ENCODE assay signal across 8 cellular contexts in the genomic region with DNA sequence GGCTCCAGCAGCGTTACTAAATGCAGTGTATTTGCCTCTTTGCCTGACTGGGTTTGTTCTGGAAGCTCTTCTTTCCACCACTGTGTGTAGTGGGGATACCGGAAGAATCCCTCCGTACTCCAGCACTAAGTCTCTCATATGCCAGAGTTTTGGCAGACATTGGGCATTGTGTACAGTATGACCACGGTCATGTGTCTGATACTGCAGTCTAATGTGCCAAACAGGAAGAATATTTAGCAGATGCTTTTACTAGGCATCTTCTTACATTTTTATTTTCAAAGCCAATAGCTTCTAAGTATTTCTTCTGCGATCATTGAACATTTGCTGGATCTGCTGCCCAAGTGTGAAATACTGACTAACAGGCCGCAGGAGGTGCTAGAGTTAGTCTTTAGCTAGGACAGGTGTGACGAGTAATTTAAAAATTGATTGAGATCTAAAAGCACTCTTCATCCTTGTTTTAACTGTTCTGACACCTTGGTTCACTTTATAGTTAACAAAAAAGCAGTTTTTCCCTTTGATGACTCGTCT. TPM values are rescaled to one million over a fixed set of nuclear protein-coding genes. Genes with fewer than 3 reads are reported as not detected.
DNase-seq lines count a peak whose midpoint lies in the region; ATAC-seq, FAIRE-seq and TF ChIP-seq lines count a peak whose summit lies in the region.

No MANE protein-coding gene starts in this region.

- CTCF ChIA-PET in A549 (lab: Yijun Ruan, JAX) = interaction anchor here (0.7 to 1.5 kb wide), 2 partner anchors 10 to 12 kb away, joined by 3 to 7 read pairs; no protein-coding TSS in a partner anchor

- H3K4me3 Mint-ChIP-seq in activated naive CD8-positive, alpha-beta T cell treated with anti-CD3 and anti-CD28 coated beads for 36 hours = peak overlapping the region; percentile 57

- no peaks in the 10 kb centered on the region for H3K9me3 Mint-ChIP-seq in activated naive CD8-positive, alpha-beta T cell treated with anti-CD3 and anti-CD28 coated beads for 36 hours

- TF ChIP-seq CTCF in A549 (IDR thresholded peaks at IDR 0.05) = no peak
- TF ChIP-seq CTCF in spleen (IDR thresholded peaks at IDR 0.05 in 8 of 11, conservative IDR thresholded peaks at IDR 0.05 in 3 of 11) = no peak

- TF ChIP-seq POLR2A in A549 (IDR thresholded peaks at IDR 0.05; ENCODE audit: low read length) (no peak), spleen (IDR thresholded peaks at IDR 0.05) (no peak)

- intact Hi-C loops in spleen (cut with DNase I; ENCODE audit: low total_unique reads) = loop anchor here (10.0 kb wide), 1 partner anchor 243 kb away; no protein-coding TSS in a partner anchor

- H3K36me3 Mint-ChIP-seq in activated naive CD8-positive, alpha-beta T cell treated with anti-CD3 and anti-CD28 coated beads for 36 hours = no peaks in the 10 kb centered on the region

- H3K4me3 ChIP-seq in A549 (peak overlapping the region; percentile 57), iPS-18c (ENCODE audit: insufficient read depth, low read depth, low read length) (peak overlapping the region; percentile 51; the same call in 1 of the 2 replicates), spleen (peak overlapping the region; percentile 41 to 84 (median 62))

- no peaks in the 10 kb centered on the region for H3K36me3 ChIP-seq in spleen

- no peak for FAIRE-seq in A549 (lab: Jason Lieb, UNC)

- H3K27ac Mint-ChIP-seq in activated naive CD8-positive, alpha-beta T cell treated with anti-CD3 and anti-CD28 coated beads for 36 hours = no peak overlapping the region

- DNase-seq in A549 (ENCODE audit: low read depth in 1 of 2, low spot score in 1 of 2) = no peak
- DNase-seq in activated naive CD8-positive, alpha-beta T cell treated with anti-CD3 and anti-CD28 coated beads for 36 hours = no peak
- DNase-seq in spleen = no peak
- no peak for DNase-seq in NCI-H524 treated with DMSO at 0.1 percent for 48 hours (lab: John Stamatoyannopoulos, UW)
- no peak for DNase-seq in A172 (ENCODE audit: low spot score)

- H3K27me3 ChIP-seq in spleen (replicated peaks in 1 of 7) = peaks cover 0 to 55% (median 14%) of the 10 kb centered on the region in 7 donors

- WGBS in A549 (ENCODE audit: missing lambda C conversion rate) = 62% methylated on average over 8 of the region's 8 CpGs
- 27 to 39% (median 32%) methylated on average over 8 of the region's 8 CpGs for WGBS in spleen, 5 donors

- H3K4me1 ChIP-seq in A549 (peaks cover 13% of the 10 kb centered on the region), spleen (peaks cover 6 to 31% (median 19%) of the 10 kb centered on the region in 6 donors)

- peaks cover 29% of the 10 kb centered on the region for H3K4me1 Mint-ChIP-seq in activated naive CD8-positive, alpha-beta T cell treated with anti-CD3 and anti-CD28 coated beads for 36 hours

- peaks cover 49% of the 10 kb centered on the region for H3K27me3 Mint-ChIP-seq in activated naive CD8-positive, alpha-beta T cell treated with anti-CD3 and anti-CD28 coated beads for 36 hours

- H3K9me3 ChIP-seq in A549 (no peaks in the 10 kb centered on the region), iPS-18c (ENCODE audit: control insufficient read depth, insufficient read depth, low read length) (no peaks in the 10 kb centered on the region), spleen (no peaks in the 10 kb centered on the region)

- H3K27ac ChIP-seq in A549 (peak overlapping the region; percentile 65 to 86), spleen (peak overlapping the region in 5 of 8 donors; percentile 40 to 66 (median 58))

- no peak for ATAC-seq in A549
- peak; percentile 0 for ATAC-seq in GM21576 (IDR thresholded peaks at IDR 0.05; ENCODE audit: unreplicated experiment)
- ATAC-seq in HG03095 (IDR thresholded peaks at IDR 0.05; ENCODE audit: unreplicated experiment) = no peak

- TF ChIP-seq RAD21 in A549 (conservative IDR thresholded peaks at IDR 0.05 in 1 of 2, IDR thresholded peaks at IDR 0.05 in 1 of 2) = no peak

- POLR2A ChIA-PET in A549 (lab: Yijun Ruan, JAX) = no interaction called here

- TF ChIP-seq EP300 in A549 (IDR thresholded peaks at IDR 0.05) = no peak

- H3K4me2 ChIP-seq in A549 = peak overlapping the region; percentile 85

TF ChIP-seq in A549, 52 proteins besides CTCF, POLR2A, EP300 and RAD21:
- peak; percentile 9; the same call in 1 of the 2 replicates for TF ChIP-seq REST (IDR thresholded peaks at IDR 0.05)
- TF ChIP-seq NR3C1 (IDR thresholded peaks at IDR 0.05) = no peak
- no peak for TF ChIP-seq HMGXB4 (CRISPR knock-in tag; IDR thresholded peaks at IDR 0.05; ENCODE audit: borderline replicate concordance)

RNA-seq across cellular contexts. Expression of gene FAM78B, which starts 0.7 kb away (rescaled TPM):
- polyA plus RNA-seq in A549 (2011; rRNA removed) = 0.20 and 0.34 TPM in 2 replicates
- polyA plus RNA-seq in A549 (2012; cell fraction: cytosol; rRNA removed) = 0.25 and 0.29 TPM in 2 replicates
- polyA plus RNA-seq in A549 (2012; cell fraction: nucleus; rRNA removed) = 0.25 and 0.43 TPM in 2 replicates
- 0.12 to 0.13 TPM (median 0.13 TPM) in 3 replicates for polyA plus RNA-seq in A549 (2017; fragmentation: RNase III; extraction: RNeasy Plus Mini Kit Qiagen cat#74134 plus additional on column Dnase treatment)
- 0.29 TPM in 1 of 2 replicates, not detected in the other for polyA minus RNA-seq in A549 (2011; rRNA and poly(A)+ RNA removed)
- under 1 TPM; 0.62 to 0.74 TPM for total RNA-seq in activated naive CD8-positive, alpha-beta T cell treated with anti-CD3 and anti-CD28 coated beads for 36 hours
- total RNA-seq in spleen = 1 to 10 TPM in 6 of 7 donors, under 1 TPM in 1; 0.64 to 3.0 (median 1.6) TPM
- under 1 TPM; 0.41 to 0.93 (median 0.80) TPM for polyA plus RNA-seq in spleen
- 0.77 and 1.6 TPM in 2 replicates for total RNA-seq in A172 (2014; rRNA removed; shearing (Covaris generic))
